ENCODE assay signal across 12 cellular contexts in the genomic region with DNA sequence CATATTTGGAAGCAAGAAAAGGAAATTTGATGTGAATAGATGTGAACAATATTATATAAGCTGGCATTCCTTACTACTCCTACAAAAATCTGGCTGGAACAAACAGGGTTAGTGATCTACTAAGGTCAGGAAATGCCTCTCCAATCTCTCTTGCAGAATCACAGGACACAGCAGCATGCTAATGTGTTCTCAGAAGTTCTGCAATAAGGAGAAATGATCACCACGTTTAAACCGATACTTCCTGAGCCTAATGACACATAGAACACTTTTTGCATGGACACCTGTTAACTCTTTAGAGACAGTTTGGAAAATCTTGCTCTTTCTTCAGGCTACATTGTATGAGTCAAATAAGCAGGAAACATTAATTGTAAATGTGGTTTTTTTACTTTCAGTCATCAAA.
DNase-seq lines count a peak whose midpoint lies in the region; ATAC-seq and TF ChIP-seq lines count a peak whose summit lies in the region.
"Had no signal": no experiment of that assay in that cellular context is flagged by ENCODE, and none has a peak within 500 bp of the region (broad histone marks: within the 10 kb centered on the region; RNA-seq: fewer than 3 reads in every experiment).

No MANE protein-coding gene starts in this region.

- no peaks in the 10 kb centered on the region for H3K27me3 ChIP-seq in IMR-90 (ENCODE audit: control insufficient read depth, insufficient read depth, low read length)
- no peaks in the 10 kb centered on the region for H3K27me3 ChIP-seq in ascending aorta
- H3K27me3 ChIP-seq in right lobe of liver: no peaks in the 10 kb centered on the region
- no peaks in the 10 kb centered on the region for H3K27me3 ChIP-seq in dorsolateral prefrontal cortex
- H3K27me3 ChIP-seq: BLaER1, SJSA1 had no signal

- H3K27ac ChIP-seq in IMR-90 (ENCODE audit: insufficient read depth, low read length) (no peak overlapping the region), ascending aorta (peak overlapping the region; percentile 12 to 53), right lobe of liver (peak overlapping the region; percentile 50 to 78 (median 74)), dorsolateral prefrontal cortex (peak overlapping the region in 4 of 59 donors; percentile 16 to 40 (median 34))
- H3K27ac ChIP-seq: BLaER1 had no signal

- no peak overlapping the region for H2AK9ac ChIP-seq in IMR-90 (replicated peaks; ENCODE audit: low read depth, low read length, poor library complexity)

- H2BK20ac ChIP-seq in IMR-90 (ENCODE audit: low read depth, low read length): no peak overlapping the region

- H3K9me3 ChIP-seq in IMR-90 (ENCODE audit: control insufficient read depth, insufficient read depth, low read length): no peaks in the 10 kb centered on the region
- H3K9me3 ChIP-seq in ascending aorta: no peaks in the 10 kb centered on the region
- no peaks in the 10 kb centered on the region for H3K9me3 ChIP-seq in right lobe of liver
- H3K9me3 ChIP-seq: BLaER1, SJSA1 had no signal

- H2BK5ac ChIP-seq in IMR-90 (ENCODE audit: low read depth, low read length, poor library complexity, severe bottlenecking): no peak overlapping the region

- H3K4me1 ChIP-seq in IMR-90 (ENCODE audit: control insufficient read depth, insufficient read depth, low read length): peaks cover 5% of the 10 kb centered on the region
- no peaks in the 10 kb centered on the region for H3K4me1 ChIP-seq in ascending aorta
- peaks cover 0 to 12% (median 5%) of the 10 kb centered on the region in 4 donors for H3K4me1 ChIP-seq in right lobe of liver
- H3K4me1 ChIP-seq: BLaER1 had no signal

- POLR2A ChIA-PET in IMR-90 (lab: Charles Lee; ENCODE audit: unreplicated experiment) (no interaction called here), HEK293T (lab: Yijun Ruan, JAX) (no interaction called here)

- H3K4me3 ChIP-seq in IMR-90 (ENCODE audit: insufficient read depth, low read depth, low read length): no peak overlapping the region
- H3K4me3 ChIP-seq in ascending aorta: peak overlapping the region in 1 of 2 donors; percentile 48
- H3K4me3 ChIP-seq in right lobe of liver: no peak overlapping the region
- H3K4me3 ChIP-seq in dorsolateral prefrontal cortex: no peak overlapping the region
- H3K4me3 ChIP-seq: BLaER1, SJSA1 had no signal

- H4K20me1 ChIP-seq in IMR-90 (ENCODE audit: insufficient read depth, low read length): no peaks in the 10 kb centered on the region
- H4K20me1 ChIP-seq: BLaER1 had no signal

- TF ChIP-seq RAD21 in IMR-90 (IDR thresholded peaks at IDR 0.05; ENCODE audit: low read length): no peak

- H3K9me1 ChIP-seq in IMR-90 (ENCODE audit: insufficient read depth, low read length): no peaks in the 10 kb centered on the region

- no peak overlapping the region for H2AK5ac ChIP-seq in IMR-90 (ENCODE audit: low read depth, low read length)

- H3K4ac ChIP-seq in IMR-90 (ENCODE audit: low read depth, low read length): no peak overlapping the region

- no peak overlapping the region for H3K4me2 ChIP-seq in IMR-90 (ENCODE audit: low read depth, low read length)
- H3K4me2 ChIP-seq: BLaER1 had no signal

- no peak overlapping the region for H4K91ac ChIP-seq in IMR-90 (ENCODE audit: insufficient read depth, low read depth, low read length)

- H3K36me3 ChIP-seq in IMR-90 (ENCODE audit: control insufficient read depth, insufficient read depth, low read length) (no peaks in the 10 kb centered on the region), ascending aorta (no peaks in the 10 kb centered on the region), right lobe of liver (peaks cover 0 to 10% (median under 1%) of the 10 kb centered on the region in 4 donors)
- H3K36me3 ChIP-seq: BLaER1, SJSA1 had no signal

- intact Hi-C loops in IMR-90 (cut with micrococcal nuclease): no loop called here
- intact Hi-C loops in ascending aorta (cut with DNase I): no loop called here
- intact Hi-C loops in right lobe of liver (cut with DNase I): no loop called here
- intact Hi-C loops in dorsolateral prefrontal cortex (cut with DNase I): no loop called here

- H3K18ac ChIP-seq in IMR-90 (ENCODE audit: low read depth, low read length): no peak overlapping the region

- dilution Hi-C loops in IMR-90 (cut with HindIII; ENCODE audit: low sequenced_read_pairs, unreplicated experiment): no loop called here

- H3K14ac ChIP-seq in IMR-90 (replicated peaks; ENCODE audit: low read depth, low read length): no peak overlapping the region

- no peaks in the 10 kb centered on the region for H3K79me1 ChIP-seq in IMR-90 (ENCODE audit: low read depth in 1 of 2, low read length in 2 of 2)

- no TSS peak for BruUV-seq in IMR-90 (replicated peaks; lab: Mats Ljungman, UMichigan)

- ATAC-seq in IMR-90 (ENCODE audit: low read depth) (peak; percentile 54), right lobe of liver (peak in 3 of 4 donors; percentile 49 to 62 (median 55)), HG02571 (IDR thresholded peaks at IDR 0.05; ENCODE audit: unreplicated experiment) (no peak)
- ATAC-seq: naive thymus-derived CD8-positive, alpha-beta T cell had no signal

- no peak overlapping the region for H3K23ac ChIP-seq in IMR-90 (ENCODE audit: low read depth, low read length)

- no peak overlapping the region for H3K9ac ChIP-seq in IMR-90 (ENCODE audit: low read depth, low read length)
- H3K9ac ChIP-seq: BLaER1 had no signal

- WGBS in IMR-90 (ENCODE audit: extremely low coverage in 2 of 2, insufficient read length in 1 of 2), 2 experiments: no CpG with 5 or more reads among the region's 2 CpGs
- 0% methylated on average over 2 of the region's 2 CpGs for WGBS in right lobe of liver (ENCODE audit: insufficient coverage, low coverage, low lambda C conversion rate, missing lambda C conversion rate)

- DNase-seq in AML-193 (lab: John Stamatoyannopoulos, UW) (peak; percentile 28 to 31), IMR-90 (peak; percentile 10), ascending aorta (ENCODE audit: low spot score in 2 of 2) (no peak), right lobe of liver (no peak), cortex of kidney (lab: John Stamatoyannopoulos, UW) (no peak), HEK293T (ENCODE audit: extremely low spot score) (no peak), dorsolateral prefrontal cortex (no peak)
- DNase-seq: activated B cell treated with CpG ODN at 0.5 μM for 24 hours; naive thymus-derived CD8-positive, alpha-beta T cell had no signal

- no peak overlapping the region; a peak in 1 of 4 replicates for H4K8ac ChIP-seq in IMR-90 (ENCODE audit: low read depth in 2 of 2, low read length in 2 of 2)

- in situ Hi-C loops in IMR-90 (cut with MboI; ENCODE audit: low sequenced_read_pairs): no loop called here

- TF ChIP-seq POLR2A in IMR-90 (IDR thresholded peaks at IDR 0.05; ENCODE audit: low read depth, low read length): no peak
- no peak for TF ChIP-seq POLR2A in right lobe of liver (IDR thresholded peaks at IDR 0.05)

- H2BK15ac ChIP-seq in IMR-90 (ENCODE audit: low read depth, low read length): no peak overlapping the region

- no peak overlapping the region for H2AFZ ChIP-seq in IMR-90 (replicated peaks; ENCODE audit: low read length, poor library complexity)

- TF ChIP-seq CTCF in IMR-90 (conservative IDR thresholded peaks at IDR 0.05; ENCODE audit: low read depth, low read length): no peak
- TF ChIP-seq CTCF in ascending aorta (IDR thresholded peaks at IDR 0.05): no peak
- TF ChIP-seq CTCF in right lobe of liver (IDR thresholded peaks at IDR 0.05): no peak
- no peak for TF ChIP-seq CTCF in dorsolateral prefrontal cortex (IDR thresholded peaks at IDR 0.05 in 54 of 56, conservative IDR thresholded peaks at IDR 0.05 in 2 of 56; ENCODE audit: low read depth in 1 of 56, partially characterized antibody in 56 of 56)

- H2BK120ac ChIP-seq in IMR-90 (ENCODE audit: low read depth, low read length): no peak overlapping the region

- CTCF ChIA-PET in IMR-90 (lab: Yijun Ruan, JAX) (interaction anchor here (0.8 to 0.9 kb wide), 2 partner anchors 42 to 54 kb away, joined by 3 read pairs; no protein-coding TSS in a partner anchor), HEK293T (lab: Yijun Ruan, JAX) (interaction anchor here (0.9 kb wide), 1 partner anchor 231 kb away, joined by 3 read pairs; no protein-coding TSS in a partner anchor)

- H3K56ac ChIP-seq in IMR-90 (ENCODE audit: extremely low read depth, insufficient read depth, low read length): no peak overlapping the region

- H4K5ac ChIP-seq in IMR-90 (ENCODE audit: low read depth, low read length): no peak overlapping the region

TF ChIP-seq in IMR-90, 13 proteins besides CTCF, POLR2A, EP300 and RAD21 (continues in another document):
- TF ChIP-seq CHD1 (IDR thresholded peaks at IDR 0.05; ENCODE audit: low read depth, low read length): no peak
- no peak for TF ChIP-seq ELK1 (IDR thresholded peaks at IDR 0.05; ENCODE audit: borderline replicate concordance, low read depth, low read length)
- no peak for TF ChIP-seq CEBPB (IDR thresholded peaks at IDR 0.05; ENCODE audit: low read depth, low read length)
- TF ChIP-seq MAFK (IDR thresholded peaks at IDR 0.05; ENCODE audit: low read depth, low read length): no peak

TF ChIP-seq in HEK293T, 16 proteins besides CTCF, POLR2A, EP300 and RAD21:
- TF ChIP-seq LEF1 (IDR thresholded peaks at IDR 0.05; ENCODE audit: borderline replicate concordance) (no peak), ARNT (IDR thresholded peaks at IDR 0.05) (no peak), FOXK2 (IDR thresholded peaks at IDR 0.05) (no peak), FOXM1 (IDR thresholded peaks at IDR 0.05; ENCODE audit: borderline replicate concordance) (no peak), HDGF (IDR thresholded peaks at IDR 0.05; ENCODE audit: borderline replicate concordance) (no peak), CTBP1 (IDR thresholded peaks at IDR 0.05; ENCODE audit: borderline replicate concordance) (no peak), SUZ12 (IDR thresholded peaks at IDR 0.05) (no peak), NFRKB (IDR thresholded peaks at IDR 0.05) (no peak), TARDBP (IDR thresholded peaks at IDR 0.05) (no peak), ZNF384 (IDR thresholded peaks at IDR 0.05) (no peak), BHLHE40 (IDR thresholded peaks at IDR 0.05; ENCODE audit: borderline replicate concordance) (no peak), FOXA1 (IDR thresholded peaks at IDR 0.05) (no peak), SP1 (IDR thresholded peaks at IDR 0.05) (no peak), PKNOX1 (IDR thresholded peaks at IDR 0.05) (no peak), L3MBTL2 (conservative IDR thresholded peaks at IDR 0.05) (no peak), ELF4 (IDR thresholded peaks at IDR 0.05) (no peak)

Comparison
In these comparisons a context has a peak if more than half of its experiments do, and no peak if none do; other contexts are left out.
1. DNase-seq: peak in AML-193 (2 of 2) and IMR-90 (single experiment); none in ascending aorta (0 of 2), right lobe of liver (0 of 3), cortex of kidney (single experiment), HEK293T (single experiment) and dorsolateral prefrontal cortex (0 of 10).